ENCODE assay signal across 27 cellular contexts in the genomic region with DNA sequence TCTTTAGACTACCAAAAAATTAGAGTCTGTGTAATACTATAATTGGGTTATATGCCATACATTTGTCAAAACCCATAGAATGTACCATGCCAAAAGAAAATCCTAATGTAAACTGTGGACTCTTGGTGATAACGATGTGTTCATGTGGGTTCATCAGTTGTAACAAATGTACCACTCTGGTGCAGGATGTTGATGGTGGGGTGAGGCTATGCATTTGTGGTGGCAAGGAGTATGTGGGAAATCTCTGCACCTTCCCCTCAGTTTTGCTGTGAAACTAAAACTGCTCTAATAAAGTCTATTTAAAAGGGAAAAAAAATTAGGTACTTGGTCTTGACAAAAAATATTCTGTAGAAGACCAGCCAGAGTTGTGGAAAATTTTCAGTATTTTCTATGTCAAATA. TPM values are rescaled to one million over a fixed set of nuclear protein-coding genes. Genes with fewer than 3 reads are reported as not detected.
DNase-seq lines count a peak whose midpoint lies in the region; ATAC-seq lines count a peak whose summit lies in the region.
"Had no signal": no experiment of that assay in that cellular context is flagged by ENCODE, and none has a peak within 500 bp of the region (broad histone marks: within the 10 kb centered on the region; RNA-seq: fewer than 3 reads in every experiment).

No MANE protein-coding gene starts in this region.

- H3K4me3 Mint-ChIP-seq in activated CD8-positive, alpha-beta memory T cell treated with anti-CD3 and anti-CD28 coated beads, Interleukin-2, amount 10 ng/mL, durations not matched to agents 7 days and 5 days, result no peak overlapping the region
- H3K4me3 Mint-ChIP-seq in IgD-negative memory B cell, result peak overlapping the region in 1 of 4 donors; percentile 35
- no peak overlapping the region for H3K4me3 Mint-ChIP-seq in activated T-helper 2 cell treated with anti-CD3 and anti-CD28 coated beads, Interferon-gamma antibody, Interleukin-2, Interleukin-4, amounts not matched to agents 10 μg/mL and 5 μg/mL and 100 μg/mL, durations not matched to agents 14 hours and 24 hours and 36 hours (ENCODE audit: low read depth)
- H3K4me3 Mint-ChIP-seq in natural killer cell treated with Interleukin-12 subunit alpha and Interleukin-12 subunit beta and Interleukin-15 and Interleukin-18, amount 100 ng/mL, for 72 hours, result peak overlapping the region; percentile 62
- H3K4me3 Mint-ChIP-seq: endodermal cell had no signal

- peaks cover 61% of the 10 kb centered on the region for H3K4me1 Mint-ChIP-seq in activated CD8-positive, alpha-beta memory T cell treated with anti-CD3 and anti-CD28 coated beads, Interleukin-2, amount 10 ng/mL, durations not matched to agents 7 days and 5 days
- H3K4me1 Mint-ChIP-seq in IgD-negative memory B cell, result peaks cover 29 to 75% (median 47%) of the 10 kb centered on the region in 3 donors
- H3K4me1 Mint-ChIP-seq in activated T-helper 2 cell treated with anti-CD3 and anti-CD28 coated beads, Interferon-gamma antibody, Interleukin-2, Interleukin-4, amounts not matched to agents 10 μg/mL and 5 μg/mL and 100 μg/mL, durations not matched to agents 14 hours and 24 hours and 36 hours (ENCODE audit: low read depth), result peaks cover 57% of the 10 kb centered on the region
- peaks cover 45 to 59% of the 10 kb centered on the region in 2 donors for H3K4me1 Mint-ChIP-seq in natural killer cell treated with Interleukin-12 subunit alpha and Interleukin-12 subunit beta and Interleukin-15 and Interleukin-18, amount 100 ng/mL, for 72 hours (ENCODE audit: low read depth in 2 of 2)

- peak overlapping the region; percentile 10 for H3K27ac Mint-ChIP-seq in activated CD8-positive, alpha-beta memory T cell treated with anti-CD3 and anti-CD28 coated beads, Interleukin-2, amount 10 ng/mL, durations not matched to agents 7 days and 5 days
- peak overlapping the region in 2 of 3 donors; percentile 60 for H3K27ac Mint-ChIP-seq in IgD-negative memory B cell
- H3K27ac Mint-ChIP-seq in activated T-helper 2 cell treated with anti-CD3 and anti-CD28 coated beads, Interferon-gamma antibody, Interleukin-2, Interleukin-4, amounts not matched to agents 10 μg/mL and 5 μg/mL and 100 μg/mL, durations not matched to agents 14 hours and 24 hours and 36 hours, result peak overlapping the region; percentile 14
- peak overlapping the region; percentile 42 to 51 for H3K27ac Mint-ChIP-seq in natural killer cell treated with Interleukin-12 subunit alpha and Interleukin-12 subunit beta and Interleukin-15 and Interleukin-18, amount 100 ng/mL, for 72 hours
- H3K27ac Mint-ChIP-seq: endodermal cell had no signal

- DNase-seq in activated CD8-positive, alpha-beta memory T cell treated with anti-CD3 and anti-CD28 coated beads, Interleukin-2, amount 10 ng/mL, durations not matched to agents 7 days and 5 days, result peak; percentile 51
- DNase-seq in activated CD8-positive, alpha-beta memory T cell treated with anti-CD3 and anti-CD28 coated beads for 24 hours, result no peak
- no peak for DNase-seq in activated T-helper 2 cell treated with anti-CD3 and anti-CD28 coated beads, Interferon-gamma antibody, Interleukin-2, Interleukin-4, amounts not matched to agents 10 μg/mL and 5 μg/mL and 100 μg/mL, durations not matched to agents 14 hours and 24 hours and 36 hours (ENCODE audit: low spot score)
- DNase-seq in natural killer cell treated with Interleukin-12 subunit alpha and Interleukin-12 subunit beta and Interleukin-15 and Interleukin-18, amount 100 ng/mL, for 72 hours (ENCODE audit: low spot score), result no peak
- no peak for DNase-seq in SW 1271 (lab: John Stamatoyannopoulos, UW)
- DNase-seq in stimulated activated CD4-positive, alpha-beta T cell treated with anti-CD3 and anti-CD28 coated beads, Interleukin-4, amount 100 ng/mL, for 24 hours, result no peak
- DNase-seq: 8988T; activated CD4-positive, alpha-beta T cell treated with anti-CD3 and anti-CD28 coated beads, Interleukin-2, amount 50 U/mL, for 1 hour; activated CD8-positive, alpha-beta memory T cell treated with anti-CD3 and anti-CD28 coated beads, Interleukin-2, amount 50 U/mL, for 48 hours; COR-L47; cortex of kidney; DMS79; endodermal cell; esophagus squamous epithelium; HCEC 1CT; mucosa of descending colon; NCI-H1092; NCI-H187; NCI-H2227 treated with DMSO at 0.1 percent for 48 hours; NCI-H69; RPMI8226; stomach; transverse colon had no signal

- peak; percentile 60 for ATAC-seq in activated CD8-positive, alpha-beta memory T cell treated with anti-CD3 and anti-CD28 coated beads, Interleukin-2, amount 10 ng/mL, durations not matched to agents 7 days and 5 days
- no peak for ATAC-seq in natural killer cell treated with Interleukin-12 subunit alpha and Interleukin-12 subunit beta and Interleukin-15 and Interleukin-18, amount 100 ng/mL, for 72 hours
- no peak for ATAC-seq in GM19455 (IDR thresholded peaks at IDR 0.05; ENCODE audit: unreplicated experiment)
- ATAC-seq: left lobe of liver, mucosa of descending colon, sciatic nerve had no signal

- CTCF ChIA-PET in activated CD8-positive, alpha-beta memory T cell treated with anti-CD3 and anti-CD28 coated beads, Interleukin-2, amount 10 ng/mL, durations not matched to agents 7 days and 5 days (lab: Charles Lee), result no interaction called here

- no peaks in the 10 kb centered on the region for H3K27me3 Mint-ChIP-seq in activated CD8-positive, alpha-beta memory T cell treated with anti-CD3 and anti-CD28 coated beads, Interleukin-2, amount 10 ng/mL, durations not matched to agents 7 days and 5 days
- no peaks in the 10 kb centered on the region for H3K27me3 Mint-ChIP-seq in IgD-negative memory B cell
- no peaks in the 10 kb centered on the region for H3K27me3 Mint-ChIP-seq in activated T-helper 2 cell treated with anti-CD3 and anti-CD28 coated beads, Interferon-gamma antibody, Interleukin-2, Interleukin-4, amounts not matched to agents 10 μg/mL and 5 μg/mL and 100 μg/mL, durations not matched to agents 14 hours and 24 hours and 36 hours (ENCODE audit: low read depth)
- no peaks in the 10 kb centered on the region for H3K27me3 Mint-ChIP-seq in natural killer cell treated with Interleukin-12 subunit alpha and Interleukin-12 subunit beta and Interleukin-15 and Interleukin-18, amount 100 ng/mL, for 72 hours

- no peaks in the 10 kb centered on the region for H3K9me3 Mint-ChIP-seq in activated CD8-positive, alpha-beta memory T cell treated with anti-CD3 and anti-CD28 coated beads, Interleukin-2, amount 10 ng/mL, durations not matched to agents 7 days and 5 days (ENCODE audit: low read depth)
- H3K9me3 Mint-ChIP-seq in IgD-negative memory B cell, result no peaks in the 10 kb centered on the region
- no peaks in the 10 kb centered on the region for H3K9me3 Mint-ChIP-seq in activated T-helper 2 cell treated with anti-CD3 and anti-CD28 coated beads, Interferon-gamma antibody, Interleukin-2, Interleukin-4, amounts not matched to agents 10 μg/mL and 5 μg/mL and 100 μg/mL, durations not matched to agents 14 hours and 24 hours and 36 hours
- no peaks in the 10 kb centered on the region for H3K9me3 Mint-ChIP-seq in natural killer cell treated with Interleukin-12 subunit alpha and Interleukin-12 subunit beta and Interleukin-15 and Interleukin-18, amount 100 ng/mL, for 72 hours
- H3K9me3 Mint-ChIP-seq: endodermal cell had no signal

- peaks cover 66% of the 10 kb centered on the region for H3K36me3 Mint-ChIP-seq in activated CD8-positive, alpha-beta memory T cell treated with anti-CD3 and anti-CD28 coated beads, Interleukin-2, amount 10 ng/mL, durations not matched to agents 7 days and 5 days
- H3K36me3 Mint-ChIP-seq in IgD-negative memory B cell, result peaks cover 11% of the 10 kb centered on the region
- H3K36me3 Mint-ChIP-seq in activated T-helper 2 cell treated with anti-CD3 and anti-CD28 coated beads, Interferon-gamma antibody, Interleukin-2, Interleukin-4, amounts not matched to agents 10 μg/mL and 5 μg/mL and 100 μg/mL, durations not matched to agents 14 hours and 24 hours and 36 hours (ENCODE audit: low read depth), result peaks cover 79% of the 10 kb centered on the region
- H3K36me3 Mint-ChIP-seq in natural killer cell treated with Interleukin-12 subunit alpha and Interleukin-12 subunit beta and Interleukin-15 and Interleukin-18, amount 100 ng/mL, for 72 hours, result peaks cover 43% of the 10 kb centered on the region

- intact Hi-C loops in activated T-helper 2 cell treated with anti-CD3 and anti-CD28 coated beads, Interferon-gamma antibody, Interleukin-2, Interleukin-4, amounts not matched to agents 10 μg/mL and 5 μg/mL and 100 μg/mL, durations not matched to agents 14 hours and 24 hours and 36 hours (cut with micrococcal nuclease), result no loop called here

RNA-seq across cellular contexts. Expression of a gene that starts 43.4 kb away (rescaled TPM):
- 1 to 10 TPM; 1.7 to 1.9 TPM for total RNA-seq in activated CD8-positive, alpha-beta memory T cell treated with anti-CD3 and anti-CD28 coated beads, Interleukin-2, amount 10 ng/mL, durations not matched to agents 7 days and 5 days
- polyA plus RNA-seq in IgD-negative memory B cell, result 1.3 TPM
- total RNA-seq in activated T-helper 2 cell treated with anti-CD3 and anti-CD28 coated beads, Interferon-gamma antibody, Interleukin-2, Interleukin-4, amounts not matched to agents 10 μg/mL and 5 μg/mL and 100 μg/mL, durations not matched to agents 14 hours and 24 hours and 36 hours, result 0.43 and 2.2 TPM in 2 replicates
- under 1 TPM in 1 of 2 donors, not detected in 1; 0.45 TPM for total RNA-seq in natural killer cell treated with Interleukin-12 subunit alpha and Interleukin-12 subunit beta and Interleukin-15 and Interleukin-18, amount 100 ng/mL, for 72 hours

RNA-seq across cellular contexts. Expression of a gene that starts 59.9 kb away (rescaled TPM):
- 10 to 100 TPM; 14.1 to 17.9 TPM for total RNA-seq in activated CD8-positive, alpha-beta memory T cell treated with anti-CD3 and anti-CD28 coated beads, Interleukin-2, amount 10 ng/mL, durations not matched to agents 7 days and 5 days
- polyA plus RNA-seq in IgD-negative memory B cell, result 12.2 TPM
- 18.6 and 20.0 TPM in 2 replicates for total RNA-seq in activated T-helper 2 cell treated with anti-CD3 and anti-CD28 coated beads, Interferon-gamma antibody, Interleukin-2, Interleukin-4, amounts not matched to agents 10 μg/mL and 5 μg/mL and 100 μg/mL, durations not matched to agents 14 hours and 24 hours and 36 hours
- 10 to 100 TPM; 18.5 to 22.7 TPM for total RNA-seq in natural killer cell treated with Interleukin-12 subunit alpha and Interleukin-12 subunit beta and Interleukin-15 and Interleukin-18, amount 100 ng/mL, for 72 hours

Comparison
In these comparisons a context has a peak if more than half of its experiments do, and no peak if none do; other contexts are left out.
1. H3K27ac Mint-ChIP-seq: peak in every context shown above with its lines; median percentile 60 in IgD-negative memory B cell; 46 in natural killer cell treated with Interleukin-12 subunit alpha and Interleukin-12 subunit beta and Interleukin-15 and Interleukin-18, amount 100 ng/mL, for 72 hours; 14 in activated T-helper 2 cell treated with anti-CD3 and anti-CD28 coated beads, Interferon-gamma antibody, Interleukin-2, Interleukin-4, amounts not matched to agents 10 μg/mL and 5 μg/mL and 100 μg/mL, durations not matched to agents 14 hours and 24 hours and 36 hours; 10 in activated CD8-positive, alpha-beta memory T cell treated with anti-CD3 and anti-CD28 coated beads, Interleukin-2, amount 10 ng/mL, durations not matched to agents 7 days and 5 days.